In the genomic region with DNA sequence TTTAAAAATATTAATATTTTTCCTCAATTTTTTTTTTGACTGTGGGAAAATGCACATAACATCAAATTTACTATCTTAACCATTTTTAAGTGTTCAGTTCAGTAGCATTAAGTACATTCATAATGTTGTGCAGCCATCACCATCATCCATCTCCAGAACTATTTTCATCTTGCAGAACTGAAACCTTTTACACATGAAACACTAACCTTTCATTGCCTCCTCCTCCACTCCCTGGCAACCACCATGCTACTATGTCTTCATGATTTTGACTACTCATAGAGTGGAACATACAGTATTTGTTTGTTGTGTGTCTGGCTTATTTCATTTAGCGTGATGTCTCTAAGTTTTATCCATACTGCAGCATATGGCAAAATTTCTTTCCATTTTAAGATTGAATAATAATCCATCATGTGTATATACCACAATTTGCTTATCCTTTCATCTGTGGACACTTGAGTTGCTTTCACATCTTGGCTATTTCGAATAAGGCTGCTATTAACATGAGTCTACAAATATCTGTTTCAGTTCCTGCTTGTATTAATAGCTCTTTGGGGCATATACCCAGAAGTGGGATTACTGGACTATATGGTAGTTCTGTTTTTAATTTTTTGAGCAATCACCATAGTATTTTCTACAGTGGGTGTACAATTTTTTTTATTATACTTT, we compare ENCODE assay signal across 11 cellular contexts.
DNase-seq lines count a peak whose midpoint lies in the region; ATAC-seq and TF ChIP-seq lines count a peak whose summit lies in the region.
"Had no signal": no experiment of that assay in that cellular context is flagged by ENCODE, and none has a peak within 500 bp of the region (broad histone marks: within the 10 kb centered on the region; RNA-seq: fewer than 3 reads in every experiment).

No MANE protein-coding gene starts in this region.

- TF ChIP-seq CTCF in GM12865 (IDR thresholded peaks at IDR 0.05; ENCODE audit: insufficient read depth, low read depth, low read length, missing control alignments) (no peak), mucosa of descending colon (IDR thresholded peaks at IDR 0.05) (no peak)

- peaks cover 29% of the 10 kb centered on the region for H3K9me3 ChIP-seq in mucosa of descending colon
- H3K9me3 ChIP-seq: body of pancreas had no signal

- no peaks in the 10 kb centered on the region for H3K4me1 ChIP-seq in mucosa of descending colon (ENCODE audit: low read depth)
- H3K4me1 ChIP-seq: body of pancreas had no signal

- peak; percentile 73 for DNase-seq in GM12865 (ENCODE audit: low read depth)
- no peak for DNase-seq in mucosa of descending colon
- no peak for DNase-seq in activated CD4-positive, alpha-beta T cell treated with anti-CD3 and anti-CD28 coated beads, Interleukin-2, amount 50 U/mL, for 4 hours
- DNase-seq in EL: no peak
- no peak for DNase-seq in AG08395 (ENCODE audit: low spot score)
- DNase-seq: body of pancreas; naive thymus-derived CD4-positive, alpha-beta T cell had no signal

- peak; percentile 92 for ATAC-seq in GM19397 (IDR thresholded peaks at IDR 0.05; ENCODE audit: unreplicated experiment)
- ATAC-seq in HG02852 (IDR thresholded peaks at IDR 0.05; ENCODE audit: unreplicated experiment): peak; percentile 94
- peak; percentile 95 for ATAC-seq in HG03520 (IDR thresholded peaks at IDR 0.05; ENCODE audit: unreplicated experiment)
- no peak for ATAC-seq in mucosa of descending colon
- ATAC-seq: body of pancreas; naive thymus-derived CD4-positive, alpha-beta T cell had no signal

- no peak overlapping the region for H3K4me3 ChIP-seq in GM12865 (ENCODE audit: low read depth, low read length)
- H3K4me3 ChIP-seq in mucosa of descending colon: no peak overlapping the region
- H3K4me3 ChIP-seq: body of pancreas, esophagus muscularis mucosa had no signal

- intact Hi-C loops in mucosa of descending colon (cut with DNase I, micrococcal nuclease): no loop called here

- no peaks in the 10 kb centered on the region for H3K36me3 ChIP-seq in mucosa of descending colon (ENCODE audit: low read depth)
- H3K36me3 ChIP-seq: esophagus muscularis mucosa had no signal
